35 cellular contexts compared by ENCODE assay signal in the genomic region with DNA sequence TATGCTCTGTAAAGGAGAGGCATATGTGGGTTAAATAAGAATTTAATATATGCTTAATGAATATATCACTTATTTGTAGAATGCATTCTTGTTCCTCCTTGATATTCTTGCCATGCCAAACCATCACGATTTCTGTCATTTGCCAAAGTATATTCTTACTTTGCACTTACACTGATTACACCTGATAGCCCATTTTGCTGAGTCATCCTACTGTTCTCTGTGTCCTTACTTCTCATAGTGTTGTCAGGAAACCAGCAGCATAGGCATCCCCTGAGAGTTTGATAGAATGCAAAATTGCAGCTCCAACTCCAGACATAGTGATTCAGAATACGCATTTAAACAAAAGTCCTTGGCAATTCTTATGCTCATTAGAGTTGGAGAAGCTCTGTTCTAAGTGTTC.
"Had no signal": no experiment of that assay in that cellular context is flagged by ENCODE, and none has a peak within 500 bp of the region (broad histone marks: within the 10 kb centered on the region; RNA-seq: fewer than 3 reads in every experiment).

No MANE protein-coding gene starts in this region.

- H3K27ac ChIP-seq: brain microvascular endothelial cell, PC-9, RWPE1, VCaP had no signal

- ATAC-seq: activated CD8-positive, alpha-beta memory T cell treated with anti-CD3 and anti-CD28 coated beads, Interleukin-2, amount 10 ng/mL, durations not matched to agents 7 days and 5 days; Right ventricle myocardium inferior had no signal

- DNase-seq: activated CD4-positive, alpha-beta memory T cell treated with anti-CD3 and anti-CD28 coated beads, Interleukin-2, amount 10 ng/mL, durations not matched to agents 7 days and 5 days; activated CD4-positive, alpha-beta T cell treated with anti-CD3 and anti-CD28 coated beads for 1 hour; activated CD4-positive, alpha-beta T cell treated with anti-CD3 and anti-CD28 coated beads for 48 hours; activated CD4-positive, CD25-positive, alpha-beta regulatory T cell; activated CD8-positive, alpha-beta memory T cell treated with anti-CD3 and anti-CD28 coated beads for 24 hours; activated CD8-positive, alpha-beta memory T cell treated with anti-CD3 and anti-CD28 coated beads, Interleukin-2, amount 10 ng/mL, durations not matched to agents 7 days and 5 days; activated CD8-positive, alpha-beta memory T cell treated with anti-CD3 and anti-CD28 coated beads, Interleukin-2, amount 50 U/mL, for 48 hours; activated effector memory CD4-positive, alpha-beta T cell treated with Interleukin-2 at 50 U/mL for 16 hours; activated naive CD4-positive, alpha-beta T cell treated with anti-CD3 and anti-CD28 coated beads, Interleukin-2, amount 10 ng/mL, durations not matched to agents 7 days and 5 days; activated naive CD8-positive, alpha-beta T cell treated with anti-CD3 and anti-CD28 coated beads for 36 hours; activated T-cell treated with anti-CD3 and anti-CD28 coated beads, Interleukin-2, amount 50 U/mL, for 48 hours; amniotic stem cell; aorta; brain microvascular endothelial cell; central memory CD4-positive, alpha-beta T cell; NCI-H1092 treated with DMSO at 0.1 percent for 48 hours; NCI-H1417; NCI-H146; NCI-H187; NCI-H2029 treated with DMSO at 0.1 percent for 48 hours; NCI-H2107; NCI-H226; NCI-H510A; NCI-H526; NCI-H748 treated with DMSO at 0.1 percent for 48 hours; NK-92 treated with Interleukin-12 subunit alpha and Interleukin-12 subunit beta, amount 100 ng/mL, for 24 hours; PC-9; SW 1271; T-helper 1 cell; T-helper 2 cell; T-helper 9 cell had no signal

- H3K4me1 Mint-ChIP-seq: activated CD4-positive, alpha-beta memory T cell treated with anti-CD3 and anti-CD28 coated beads, Interleukin-2, amount 10 ng/mL, durations not matched to agents 7 days and 5 days; activated CD8-positive, alpha-beta memory T cell treated with anti-CD3 and anti-CD28 coated beads, Interleukin-2, amount 10 ng/mL, durations not matched to agents 7 days and 5 days; activated naive CD4-positive, alpha-beta T cell treated with anti-CD3 and anti-CD28 coated beads, Interleukin-2, amount 10 ng/mL, durations not matched to agents 7 days and 5 days; activated naive CD8-positive, alpha-beta T cell treated with anti-CD3 and anti-CD28 coated beads for 36 hours had no signal

- H3K4me3 Mint-ChIP-seq: activated CD4-positive, alpha-beta memory T cell treated with anti-CD3 and anti-CD28 coated beads, Interleukin-2, amount 10 ng/mL, durations not matched to agents 7 days and 5 days; activated CD8-positive, alpha-beta memory T cell treated with anti-CD3 and anti-CD28 coated beads, Interleukin-2, amount 10 ng/mL, durations not matched to agents 7 days and 5 days; activated naive CD4-positive, alpha-beta T cell treated with anti-CD3 and anti-CD28 coated beads, Interleukin-2, amount 10 ng/mL, durations not matched to agents 7 days and 5 days; activated naive CD8-positive, alpha-beta T cell treated with anti-CD3 and anti-CD28 coated beads for 36 hours had no signal

- H3K27ac Mint-ChIP-seq: activated CD4-positive, alpha-beta memory T cell treated with anti-CD3 and anti-CD28 coated beads, Interleukin-2, amount 10 ng/mL, durations not matched to agents 7 days and 5 days; activated CD8-positive, alpha-beta memory T cell treated with anti-CD3 and anti-CD28 coated beads, Interleukin-2, amount 10 ng/mL, durations not matched to agents 7 days and 5 days; activated naive CD4-positive, alpha-beta T cell treated with anti-CD3 and anti-CD28 coated beads, Interleukin-2, amount 10 ng/mL, durations not matched to agents 7 days and 5 days; activated naive CD8-positive, alpha-beta T cell treated with anti-CD3 and anti-CD28 coated beads for 36 hours had no signal

- H3K27me3 Mint-ChIP-seq: activated CD4-positive, alpha-beta memory T cell treated with anti-CD3 and anti-CD28 coated beads, Interleukin-2, amount 10 ng/mL, durations not matched to agents 7 days and 5 days; activated CD8-positive, alpha-beta memory T cell treated with anti-CD3 and anti-CD28 coated beads, Interleukin-2, amount 10 ng/mL, durations not matched to agents 7 days and 5 days; activated naive CD4-positive, alpha-beta T cell treated with anti-CD3 and anti-CD28 coated beads, Interleukin-2, amount 10 ng/mL, durations not matched to agents 7 days and 5 days; activated naive CD8-positive, alpha-beta T cell treated with anti-CD3 and anti-CD28 coated beads for 36 hours had no signal

- H3K4me3 ChIP-seq: PC-9 had no signal

- H3K36me3 ChIP-seq: brain microvascular endothelial cell had no signal

- H2AFZ ChIP-seq: PC-9 had no signal

- H3K27me3 ChIP-seq: brain microvascular endothelial cell had no signal

- H3K9me3 Mint-ChIP-seq: activated CD4-positive, alpha-beta memory T cell treated with anti-CD3 and anti-CD28 coated beads, Interleukin-2, amount 10 ng/mL, durations not matched to agents 7 days and 5 days had no signal

- H3K36me3 Mint-ChIP-seq: activated CD8-positive, alpha-beta memory T cell treated with anti-CD3 and anti-CD28 coated beads, Interleukin-2, amount 10 ng/mL, durations not matched to agents 7 days and 5 days; activated naive CD4-positive, alpha-beta T cell treated with anti-CD3 and anti-CD28 coated beads, Interleukin-2, amount 10 ng/mL, durations not matched to agents 7 days and 5 days; activated naive CD8-positive, alpha-beta T cell treated with anti-CD3 and anti-CD28 coated beads for 36 hours had no signal

- FAIRE-seq: RCC 7860 had no signal

- H3K4me2 ChIP-seq: PC-9 had no signal
